In the genomic region with DNA sequence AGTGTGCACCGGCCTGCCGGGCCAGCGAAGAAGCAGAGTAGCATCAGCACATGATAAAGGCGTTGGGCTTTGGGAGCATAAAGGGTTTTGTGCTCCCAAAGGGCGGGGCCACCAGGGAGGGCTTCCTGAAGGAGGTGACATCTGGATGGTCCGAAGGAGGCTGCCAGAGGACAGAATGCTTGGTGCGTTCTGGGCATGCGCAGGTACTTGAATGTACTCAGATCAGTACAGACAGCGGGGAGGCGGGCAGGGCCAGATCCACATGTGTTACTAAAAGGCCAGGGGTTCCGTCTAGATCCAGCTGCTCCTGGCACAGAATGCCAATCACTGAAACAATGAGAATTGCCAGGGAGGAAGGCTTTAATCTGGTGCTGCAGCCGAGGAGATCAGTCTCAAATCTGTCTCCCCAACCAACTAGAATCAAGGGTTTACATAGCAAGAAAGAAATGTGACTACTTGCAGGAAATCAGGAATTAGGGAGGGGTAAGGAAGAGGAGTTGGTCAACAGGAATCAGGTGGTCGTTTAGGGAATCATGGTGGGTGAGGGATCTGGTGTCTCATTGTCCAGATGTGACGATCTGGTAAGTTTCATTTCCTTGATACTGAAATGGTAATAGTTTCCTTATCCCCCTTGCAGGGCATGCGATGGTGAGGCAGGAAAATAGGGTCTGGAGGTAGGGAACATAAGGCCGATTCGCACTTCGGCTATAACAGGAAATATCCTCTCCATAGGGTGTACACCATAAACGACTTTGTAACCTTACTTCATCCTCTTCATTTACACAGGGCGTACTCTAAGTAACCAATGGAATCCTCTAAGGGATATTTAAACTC, we compare ENCODE assay signal across 8 cellular contexts. TPM values are rescaled to one million over a fixed set of nuclear protein-coding genes. Genes with fewer than 3 reads are reported as not detected.
A peak's percentile ranks its signal among the peaks of the same experiment; 100 is the strongest.
DNase-seq lines count a peak whose midpoint lies in the region; ATAC-seq, FAIRE-seq and TF ChIP-seq lines count a peak whose summit lies in the region.

A gene with protein sequence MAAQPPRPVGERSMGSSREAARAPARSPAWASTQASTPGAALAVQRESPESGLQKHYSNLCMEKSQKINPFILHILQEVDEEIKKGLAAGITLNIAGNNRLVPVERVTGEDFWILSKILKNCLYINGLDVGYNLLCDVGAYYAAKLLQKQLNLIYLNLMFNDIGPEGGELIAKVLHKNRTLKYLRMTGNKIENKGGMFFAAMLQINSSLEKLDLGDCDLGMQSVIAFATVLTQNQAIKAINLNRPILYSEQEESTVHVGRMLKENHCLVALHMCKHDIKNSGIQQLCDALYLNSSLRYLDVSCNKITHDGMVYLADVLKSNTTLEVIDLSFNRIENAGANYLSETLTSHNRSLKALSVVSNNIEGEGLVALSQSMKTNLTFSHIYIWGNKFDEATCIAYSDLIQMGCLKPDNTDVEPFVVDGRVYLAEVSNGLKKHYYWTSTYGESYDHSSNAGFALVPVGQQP (minus strand): TSS at position 61 of the 834 bp plus-strand sequence. CDS start 356 bp downstream, outside the sequence.
A gene (plus strand): TSS at position 27 of the 834 bp plus-strand sequence. CDS start 9,052 bp downstream, outside the sequence.

- H3K27ac Mint-ChIP-seq in activated B cell treated with CpG ODN at 0.5 μM for 24 hours, result peak within 1 kb of the TSS; percentile 97

- peak within 1 kb of the TSS; percentile 62 for H3K4me2 ChIP-seq in HepG2 (ENCODE audit: low read depth, low read length)

- no peak for FAIRE-seq in HepG2 (lab: Jason Lieb, UNC)

- TF ChIP-seq RAD21 in HepG2 (CRISPR knock-in tag; IDR thresholded peaks at IDR 0.05), result no peak

- intact Hi-C loops in activated B cell treated with CpG ODN at 0.5 μM for 24 hours (cut with micrococcal nuclease) (loop anchor here (1.0 to 2.0 kb wide), 13 partner anchors 23 to 1057 kb away; a partner anchor contains a TSS), HepG2 (cut with micrococcal nuclease; ENCODE audit: unreplicated experiment) (no loop called here)

- peaks cover 37% of the 10 kb centered on the region for H3K4me1 Mint-ChIP-seq in activated B cell treated with CpG ODN at 0.5 μM for 24 hours

- peaks cover 0 to 10% of the 10 kb centered on the region in 2 experiments; a peak in 2 of 5 replicates for H3K27me3 ChIP-seq in HepG2 (ENCODE audit: control insufficient read depth in 1 of 2, insufficient read depth in 2 of 2, low read length in 2 of 2)

- CTCF ChIA-PET in activated B cell treated with CpG ODN at 0.5 μM for 24 hours (lab: Charles Lee) (interaction anchor here (0.7 to 1.6 kb wide), 10 partner anchors 8 to 117 kb away, joined by 3 to 13 read pairs (median 4); a partner anchor contains a TSS), HepG2 (lab: Yijun Ruan, JAX; ENCODE audit: low intra/inter-chr PET ratio, low total read pairs) (no interaction called here)

- peak within 1 kb of the TSS; percentile 85 for H3K4me3 Mint-ChIP-seq in activated B cell treated with CpG ODN at 0.5 μM for 24 hours

- H3K27ac ChIP-seq in coronary artery (peak within 1 kb of the TSS; percentile 64 to 82), HepG2 (ENCODE audit: extremely low read length, insufficient read depth, low read length) (no peak within 1 kb of the TSS)

- WGBS in HepG2 (ENCODE audit: low lambda C conversion rate), result 75% methylated on average over 20 of the region's 20 CpGs

- DNase-seq in NCI-H2107 (lab: John Stamatoyannopoulos, UW) (peak; percentile 51), activated B cell treated with CpG ODN at 0.5 μM for 24 hours (peak; percentile 60), coronary artery (ENCODE audit: low spot score) (peak; percentile 79), HepG2 (ENCODE audit: low spot score) (no peak), A172 (ENCODE audit: low spot score) (no peak)
- peak; percentile 73 for DNase-seq in stimulated activated CD4-positive, alpha-beta T cell treated with anti-CD3 and anti-CD28 coated beads, Interleukin-4, amount 100 ng/mL, for 24 hours

- TF ChIP-seq EP300 in HepG2 (IDR thresholded peaks at IDR 0.05; ENCODE audit: low read depth in 2 of 2, low read length in 2 of 2) (no peak), HepG2 (CRISPR knock-in tag; IDR thresholded peaks at IDR 0.05; ENCODE audit: borderline replicate concordance) (no peak)

- H3K27me3 Mint-ChIP-seq in activated B cell treated with CpG ODN at 0.5 μM for 24 hours, result no peaks in the 10 kb centered on the region

- H3K9me3 Mint-ChIP-seq in activated B cell treated with CpG ODN at 0.5 μM for 24 hours, result peaks cover 8% of the 10 kb centered on the region

- POLR2A ChIA-PET in activated B cell treated with CpG ODN at 0.5 μM for 24 hours (lab: Charles Lee), result interaction anchor here (0.6 to 4.3 kb wide), 33 partner anchors 22 to 1057 kb away, joined by 3 to 48 read pairs (median 6); a partner anchor contains a TSS
- POLR2A ChIA-PET in HepG2 (lab: Yijun Ruan, JAX), result no interaction called here

- peaks cover 14% of the 10 kb centered on the region for H3K4me1 ChIP-seq in HepG2 (ENCODE audit: insufficient read depth, low read length)

- BruUV-seq in HepG2 (replicated peaks; lab: Mats Ljungman, UMichigan), result no TSS peak

- in situ Hi-C loops in HepG2 (cut with HindIII; ENCODE audit: extremely low pct_ligation_motif_present, low pct_unique_long_range_greater_than_20kb), result no loop called here

- H3K4me3 ChIP-seq in coronary artery, result peak within 1 kb of the TSS; percentile 82
- H3K4me3 ChIP-seq in HepG2 (replicated peaks in 1 of 3; ENCODE audit: insufficient read depth in 1 of 3, low read depth in 2 of 3, low read length in 3 of 3), result peak within 1 kb of the TSS in 2 of 3 experiments; percentile 16 to 46; a peak in 2 of 6 replicates

- TF ChIP-seq CTCF in activated B cell treated with CpG ODN at 0.5 μM for 24 hours (IDR thresholded peaks at IDR 0.05) (no peak), coronary artery (IDR thresholded peaks at IDR 0.05) (no peak), HepG2 (CRISPR knock-in tag; IDR thresholded peaks at IDR 0.05) (no peak)

- H2AFZ ChIP-seq in HepG2 (ENCODE audit: low read length), result no peak within 1 kb of the TSS

- H3K9ac ChIP-seq in HepG2 (ENCODE audit: insufficient read depth, low read depth, low read length), result no peak within 1 kb of the TSS

- H3K36me3 Mint-ChIP-seq in activated B cell treated with CpG ODN at 0.5 μM for 24 hours (ENCODE audit: low read depth), result peaks cover 9% of the 10 kb centered on the region

- no peaks in the 10 kb centered on the region for H3K36me3 ChIP-seq in HepG2 (replicated peaks in 1 of 2; ENCODE audit: control insufficient read depth in 1 of 2, insufficient read depth in 2 of 2, low read length in 2 of 2)

- no peaks in the 10 kb centered on the region for H4K20me1 ChIP-seq in HepG2 (ENCODE audit: insufficient read depth, low read length)

- no peak for TF ChIP-seq POLR2A in HepG2 (IDR thresholded peaks at IDR 0.05; ENCODE audit: insufficient read depth in 1 of 2, low read depth in 2 of 2, low read length in 2 of 2)

- no peaks in the 10 kb centered on the region for H3K79me2 ChIP-seq in HepG2 (ENCODE audit: insufficient read depth, low read length)

- peaks cover 7% of the 10 kb centered on the region for H3K9me3 ChIP-seq in HepG2 (ENCODE audit: low read length)

- ATAC-seq in GM18499 (IDR thresholded peaks at IDR 0.05; ENCODE audit: insufficient read depth, unreplicated experiment) (peak; percentile 30), HG02938 (IDR thresholded peaks at IDR 0.05; ENCODE audit: unreplicated experiment) (peak; percentile 46), activated B cell treated with CpG ODN at 0.5 μM for 24 hours (ENCODE audit: low read depth) (peak; percentile 43), HepG2 (peak; percentile 14)

RNA-seq across cellular contexts. Expression of the first gene that starts in this region (rescaled TPM):
- total RNA-seq in activated B cell treated with CpG ODN at 0.5 μM for 24 hours (4.2 and 5.7 TPM in 2 replicates), HepG2 (2016; rRNA removed; fragmentation: Illumina TruSeq; extraction: Trizol) (not detected in 2 replicates)
- total RNA-seq in HepG2 (2016; cell fraction: cytosol; rRNA removed; fragmentation: Illumina TruSeq; extraction: Trizol; ENCODE audit: low read depth), result not detected in 2 replicates
- not detected in 2 replicates for total RNA-seq in HepG2 (2016; cell fraction: insoluble cytoplasmic fraction; rRNA removed; fragmentation: Illumina TruSeq; extraction: Trizol)
- total RNA-seq in HepG2 (2016; cell fraction: membrane; rRNA removed; fragmentation: Illumina TruSeq; extraction: Trizol), result not detected in 2 replicates
- not detected in 2 replicates for total RNA-seq in HepG2 (2016; cell fraction: nucleus; rRNA removed; fragmentation: Illumina TruSeq; extraction: Trizol)
- not detected in 2 replicates for polyA plus RNA-seq in HepG2 (2011; rRNA removed)
- polyA plus RNA-seq in HepG2 (2011; cell fraction: cytosol; rRNA removed), result not detected in 2 replicates
- polyA plus RNA-seq in HepG2 (2011; cell fraction: nucleus; rRNA removed), result not detected in 2 replicates
- 0.11 TPM in 1 of 2 replicates, not detected in the other for polyA plus RNA-seq in HepG2 (2012)
- polyA plus RNA-seq in HepG2 (2016; cell fraction: cytosol; fragmentation: Illumina TruSeq; extraction: Trizol; ENCODE audit: low read depth), result not detected in 2 replicates
- not detected in 2 replicates for polyA plus RNA-seq in HepG2 (2016; cell fraction: insoluble cytoplasmic fraction; fragmentation: Illumina TruSeq; extraction: Trizol; ENCODE audit: low read depth)
- not detected in 2 replicates for polyA plus RNA-seq in HepG2 (2016; cell fraction: membrane; fragmentation: Illumina TruSeq; extraction: Trizol; ENCODE audit: low read depth)
- polyA plus RNA-seq in HepG2 (2016; cell fraction: nucleus; fragmentation: Illumina TruSeq; extraction: Trizol; ENCODE audit: insufficient read depth, low read depth), result not detected in 2 replicates
- polyA minus RNA-seq in HepG2 (2011; rRNA and poly(A)+ RNA removed; ENCODE audit: low replicate concordance), result not detected in 2 replicates
- not detected in 2 replicates for polyA minus RNA-seq in HepG2 (2011; cell fraction: cytosol; rRNA and poly(A)+ RNA removed)
- polyA minus RNA-seq in HepG2 (2011; cell fraction: nucleus; rRNA and poly(A)+ RNA removed), result not detected in 2 replicates
- total RNA-seq in A172 (2014; rRNA removed; shearing (Covaris generic)), result not detected in 2 replicates

RNA-seq across cellular contexts. Expression of the second gene that starts in this region (rescaled TPM):
- total RNA-seq in activated B cell treated with CpG ODN at 0.5 μM for 24 hours, result 0.29 and 0.40 TPM in 2 replicates
- not detected in 2 replicates for total RNA-seq in HepG2 (2016; rRNA removed; fragmentation: Illumina TruSeq; extraction: Trizol)
- total RNA-seq in HepG2 (2016; cell fraction: cytosol; rRNA removed; fragmentation: Illumina TruSeq; extraction: Trizol; ENCODE audit: low read depth), result not detected in 2 replicates
- total RNA-seq in HepG2 (2016; cell fraction: insoluble cytoplasmic fraction; rRNA removed; fragmentation: Illumina TruSeq; extraction: Trizol), result not detected in 2 replicates
- not detected in 2 replicates for total RNA-seq in HepG2 (2016; cell fraction: membrane; rRNA removed; fragmentation: Illumina TruSeq; extraction: Trizol)
- not detected in 2 replicates for total RNA-seq in HepG2 (2016; cell fraction: nucleus; rRNA removed; fragmentation: Illumina TruSeq; extraction: Trizol)
- polyA plus RNA-seq in HepG2 (2011; rRNA removed), result not detected in 2 replicates
- polyA plus RNA-seq in HepG2 (2011; cell fraction: cytosol; rRNA removed), result not detected in 2 replicates
- polyA plus RNA-seq in HepG2 (2011; cell fraction: nucleus; rRNA removed), result not detected in 2 replicates
- not detected in 2 replicates for polyA plus RNA-seq in HepG2 (2012)
- not detected in 2 replicates for polyA plus RNA-seq in HepG2 (2016; cell fraction: cytosol; fragmentation: Illumina TruSeq; extraction: Trizol; ENCODE audit: low read depth)
- not detected in 2 replicates for polyA plus RNA-seq in HepG2 (2016; cell fraction: insoluble cytoplasmic fraction; fragmentation: Illumina TruSeq; extraction: Trizol; ENCODE audit: low read depth)
- not detected in 2 replicates for polyA plus RNA-seq in HepG2 (2016; cell fraction: membrane; fragmentation: Illumina TruSeq; extraction: Trizol; ENCODE audit: low read depth)
- polyA plus RNA-seq in HepG2 (2016; cell fraction: nucleus; fragmentation: Illumina TruSeq; extraction: Trizol; ENCODE audit: insufficient read depth, low read depth), result not detected in 2 replicates
- not detected in 2 replicates for polyA minus RNA-seq in HepG2 (2011; rRNA and poly(A)+ RNA removed; ENCODE audit: low replicate concordance)
- not detected in 2 replicates for polyA minus RNA-seq in HepG2 (2011; cell fraction: cytosol; rRNA and poly(A)+ RNA removed)
- not detected in 2 replicates for polyA minus RNA-seq in HepG2 (2011; cell fraction: nucleus; rRNA and poly(A)+ RNA removed)
- not detected in 2 replicates for total RNA-seq in A172 (2014; rRNA removed; shearing (Covaris generic))

Comparison
In these comparisons a context has a peak if more than half of its experiments do, and no peak if none do; other contexts are left out.
1. Peak in ATAC-seq, H3K4me3 ChIP-seq and H3K4me2 ChIP-seq in HepG2; RNA of the genes that start here not detected or under 1 TPM.
2. DNase-seq: peak in NCI-H2107 (single experiment), activated B cell treated with CpG ODN at 0.5 μM for 24 hours (single experiment), coronary artery (single experiment) and stimulated activated CD4-positive, alpha-beta T cell treated with anti-CD3 and anti-CD28 coated beads, Interleukin-4, amount 100 ng/mL, for 24 hours (single experiment); none in HepG2 (single experiment) and A172 (single experiment).
3. Peak in every context shown above with its lines, with median percentiles within 50 percentile points of each other: ATAC-seq.